ENCODE assay signal across 10 cellular contexts in genomic region chr15:45641374-45641778, GRCh38. TPM values are rescaled to one million over a fixed set of nuclear protein-coding genes. Genes with fewer than 3 reads are reported as not detected.
DNase-seq lines count a peak whose midpoint lies in the region; ATAC-seq and TF ChIP-seq lines count a peak whose summit lies in the region.
"Had no signal": no experiment of that assay in that cellular context is flagged by ENCODE, and none has a peak within 500 bp of the region (broad histone marks: within the 10 kb centered on the region; RNA-seq: fewer than 3 reads in every experiment).

No MANE protein-coding gene starts in this region.

- peak; percentile 92 for DNase-seq in AG09309 (ENCODE audit: low read depth)
- peak; percentile 90 for DNase-seq in MG63
- DNase-seq in colonic mucosa, result peak; percentile 72
- DNase-seq in hippocampal formation (lab: John Stamatoyannopoulos, UW), result no peak
- DNase-seq in posterior cingulate gyrus, result no peak
- DNase-seq in COR-L47 (lab: John Stamatoyannopoulos, UW), result no peak
- DNase-seq: activated effector memory CD4-positive, alpha-beta T cell treated with Interleukin-2 at 50 U/mL for 16 hours had no signal

- ATAC-seq in GM18858 (IDR thresholded peaks at IDR 0.05; ENCODE audit: unreplicated experiment), result no peak
- ATAC-seq: GM12878 had no signal

- H3K9ac ChIP-seq in colonic mucosa (ENCODE audit: low read depth in 2 of 2, low read length in 2 of 2) (peak overlapping the region in 1 of 2 donors; percentile 72), mucosa of rectum (ENCODE audit: low read depth in 1 of 2, low read length in 2 of 2) (peak overlapping the region; percentile 42 to 62)

- H3K27me3 ChIP-seq in MG63, result no peaks in the 10 kb centered on the region
- no peaks in the 10 kb centered on the region for H3K27me3 ChIP-seq in colonic mucosa
- H3K27me3 ChIP-seq in mucosa of rectum (ENCODE audit: control insufficient read depth in 2 of 2, insufficient read depth in 2 of 2, low read length in 2 of 2), result no peaks in the 10 kb centered on the region

- intact Hi-C loops in colonic mucosa (cut with DNase I) (no loop called here), posterior cingulate gyrus (cut with DNase I) (no loop called here)

- H3K4me3 ChIP-seq in AG09309 (ENCODE audit: control insufficient read depth, low read depth, low read length), result no peak overlapping the region
- H3K4me3 ChIP-seq in MG63, result no peak overlapping the region
- no peak overlapping the region for H3K4me3 ChIP-seq in colonic mucosa
- peak overlapping the region; percentile 33 to 49 for H3K4me3 ChIP-seq in mucosa of rectum (ENCODE audit: low read length in 2 of 2)
- H3K4me3 ChIP-seq: GM12878 had no signal

- H3K9me3 ChIP-seq in MG63, result no peaks in the 10 kb centered on the region
- no peaks in the 10 kb centered on the region for H3K9me3 ChIP-seq in colonic mucosa
- no peaks in the 10 kb centered on the region for H3K9me3 ChIP-seq in mucosa of rectum (ENCODE audit: control insufficient read depth in 2 of 2, low read length in 2 of 2)

- peak overlapping the region; percentile 97 for H3K27ac ChIP-seq in colonic mucosa
- H3K27ac ChIP-seq in mucosa of rectum (ENCODE audit: low read depth in 2 of 2, low read length in 2 of 2), result peak overlapping the region; percentile 87 to 89

- no peaks in the 10 kb centered on the region for H3K36me3 ChIP-seq in MG63
- H3K36me3 ChIP-seq in colonic mucosa, result no peaks in the 10 kb centered on the region
- H3K36me3 ChIP-seq in mucosa of rectum (ENCODE audit: control insufficient read depth in 2 of 2, insufficient read depth in 2 of 2, low read length in 2 of 2), result peaks cover 0 to 2% of the 10 kb centered on the region in 2 donors

- TF ChIP-seq CTCF in AG09309 (IDR thresholded peaks at IDR 0.05; ENCODE audit: control insufficient read depth, insufficient read depth, low read depth, low read length, missing control alignments), result no peak
- TF ChIP-seq CTCF in colonic mucosa (IDR thresholded peaks at IDR 0.05), result no peak

- peaks cover 19% of the 10 kb centered on the region for H3K4me1 ChIP-seq in colonic mucosa
- peaks cover 77 to 90% of the 10 kb centered on the region in 2 donors for H3K4me1 ChIP-seq in mucosa of rectum (ENCODE audit: control insufficient read depth in 2 of 2, insufficient read depth in 2 of 2, low read length in 2 of 2)

RNA-seq across cellular contexts. Expression of gene SQOR, which starts 6.5 kb away (rescaled TPM):
- total RNA-seq in MG63 (2014; rRNA removed; shearing (Covaris generic); ENCODE audit: low replicate concordance), result 58.2 and 82.8 TPM in 2 replicates
- 100 to 1,000 TPM; 308 to 500 TPM for total RNA-seq in colonic mucosa

RNA-seq across cellular contexts. Expression of gene BLOC1S6, which starts 54.2 kb away (rescaled TPM):
- 57.1 and 154 TPM in 2 replicates for total RNA-seq in MG63 (2014; rRNA removed; shearing (Covaris generic); ENCODE audit: low replicate concordance)
- 10 to 100 TPM; 28.3 to 31.9 TPM for total RNA-seq in colonic mucosa

Comparison
In these comparisons a context has a peak if more than half of its experiments do, and no peak if none do; other contexts are left out.
1. DNase-seq: peak in AG09309 (single experiment), MG63 (single experiment) and colonic mucosa (single experiment); none in hippocampal formation (0 of 2), posterior cingulate gyrus (0 of 10) and COR-L47 (single experiment).
2. H3K4me3 ChIP-seq: peak in mucosa of rectum (2 of 2); none in AG09309 (single experiment), MG63 (single experiment) and colonic mucosa (single experiment).